In genomic region chr17:8152981-8153549, GRCh38 we compare ENCODE assay signal across 9 cellular contexts. TPM values are rescaled to one million over a fixed set of nuclear protein-coding genes. Genes with fewer than 3 reads are reported as not detected.
DNase-seq lines count a peak whose midpoint lies in the region; ATAC-seq and TF ChIP-seq lines count a peak whose summit lies in the region.
"Had no signal": no experiment of that assay in that cellular context is flagged by ENCODE, and none has a peak within 500 bp of the region (broad histone marks: within the 10 kb centered on the region; RNA-seq: fewer than 3 reads in every experiment).

No MANE protein-coding gene starts in this region.

- CTCF ChIA-PET in CD8-positive, alpha-beta memory T cell (lab: Charles Lee) = interaction anchor here (1.1 to 11.7 kb wide), 3 partner anchors 15 to 79 kb away, joined by 3 to 108 read pairs (median 23); partner anchors contain the start of gene ALOXE3

- ATAC-seq in GM18858 (IDR thresholded peaks at IDR 0.05; ENCODE audit: unreplicated experiment) = no peak

- no peaks in the 10 kb centered on the region for H3K27me3 ChIP-seq in CD8-positive, alpha-beta memory T cell (ENCODE audit: insufficient read depth, low read length, poor library complexity, severe bottlenecking)
- H3K27me3 ChIP-seq in OCI-LY1 (ENCODE audit: insufficient read depth, low read length) (no peaks in the 10 kb centered on the region), esophagus (ENCODE audit: control insufficient read depth in 1 of 2, insufficient read depth in 2 of 2, low read length in 2 of 2) (no peaks in the 10 kb centered on the region), parathyroid adenoma (ENCODE audit: control insufficient read depth, insufficient read depth, low read length) (no peaks in the 10 kb centered on the region)

- peaks cover 19 to 65% (median 33%) of the 10 kb centered on the region in 3 donors for H3K4me1 Mint-ChIP-seq in CD8-positive, alpha-beta memory T cell

- H3K79me2 ChIP-seq in OCI-LY1 (ENCODE audit: insufficient read depth, low read length) = no peaks in the 10 kb centered on the region
- peaks cover 48% of the 10 kb centered on the region for H3K79me2 ChIP-seq in parathyroid adenoma

- no peaks in the 10 kb centered on the region for H3F3A ChIP-seq in OCI-LY1 (ENCODE audit: insufficient read depth, low read length)

- peaks cover 61% of the 10 kb centered on the region for H3K4me1 ChIP-seq in CD8-positive, alpha-beta memory T cell (ENCODE audit: insufficient read depth, low read length)
- H3K4me1 ChIP-seq in OCI-LY1 (ENCODE audit: insufficient read depth, low read length, severe bottlenecking) = peaks cover 57% of the 10 kb centered on the region
- peaks cover 2 to 24% of the 10 kb centered on the region in 2 donors for H3K4me1 ChIP-seq in esophagus (ENCODE audit: control insufficient read depth in 2 of 2, insufficient read depth in 2 of 2, low read length in 1 of 2)
- peaks cover 30% of the 10 kb centered on the region for H3K4me1 ChIP-seq in parathyroid adenoma

- no peaks in the 10 kb centered on the region for H3K9me3 ChIP-seq in CD8-positive, alpha-beta memory T cell (ENCODE audit: low read length)
- no peaks in the 10 kb centered on the region for H3K9me3 ChIP-seq in OCI-LY1 (ENCODE audit: low read length)
- no peaks in the 10 kb centered on the region for H3K9me3 ChIP-seq in esophagus (ENCODE audit: control insufficient read depth in 2 of 2, insufficient read depth in 1 of 2, low read depth in 1 of 2, low read length in 1 of 2)
- H3K9me3 ChIP-seq in parathyroid adenoma (ENCODE audit: control insufficient read depth, low read length) = no peaks in the 10 kb centered on the region

- H3K9me3 Mint-ChIP-seq in CD8-positive, alpha-beta memory T cell = peaks cover 0 to 4% (median 0%) of the 10 kb centered on the region in 5 donors

- no peaks in the 10 kb centered on the region for H4K20me1 ChIP-seq in OCI-LY1 (ENCODE audit: insufficient read depth, low read length)

- peaks cover 28% of the 10 kb centered on the region for H3K36me3 ChIP-seq in CD8-positive, alpha-beta memory T cell (ENCODE audit: insufficient read depth, low read length)
- H3K36me3 ChIP-seq in OCI-LY1 (ENCODE audit: insufficient read depth, low read length) (peaks cover 15% of the 10 kb centered on the region), esophagus (ENCODE audit: control insufficient read depth in 2 of 2, insufficient read depth in 2 of 2, low read length in 1 of 2) (peaks cover 6 to 22% of the 10 kb centered on the region in 2 donors), parathyroid adenoma (ENCODE audit: control insufficient read depth, insufficient read depth, low read length) (no peaks in the 10 kb centered on the region)

- H3K36me3 Mint-ChIP-seq in CD8-positive, alpha-beta memory T cell = peaks cover 6 to 57% (median 7%) of the 10 kb centered on the region in 3 donors

- peak overlapping the region; percentile 100 for H3K27ac ChIP-seq in CD8-positive, alpha-beta memory T cell (ENCODE audit: low read depth, low read length)
- peak overlapping the region; percentile 63 for H3K27ac ChIP-seq in OCI-LY1 (ENCODE audit: low read depth, low read length, poor library complexity, severe bottlenecking)
- peak overlapping the region; percentile 100 for H3K27ac ChIP-seq in esophagus (ENCODE audit: low read depth in 2 of 2, low read length in 1 of 2)
- peak overlapping the region; percentile 100 for H3K27ac ChIP-seq in parathyroid adenoma

- DNase-seq in CD8-positive, alpha-beta memory T cell = peak in 2 of 5 donors; percentile 25 to 51
- DNase-seq in GM19240 (ENCODE audit: insufficient read length, low spot score) (no peak), NCI-H128 (lab: John Stamatoyannopoulos, UW; ENCODE audit: unreplicated experiment) (no peak), KBM-7 (no peak)

- in situ Hi-C loops in KBM-7 (cut with MboI; ENCODE audit: low pct_unique_long_range_greater_than_20kb, low sequenced_read_pairs) = no loop called here

- H3K4me3 ChIP-seq in CD8-positive, alpha-beta memory T cell (ENCODE audit: low read length) = peak overlapping the region; percentile 60
- H3K4me3 ChIP-seq in OCI-LY1 (ENCODE audit: low read depth, low read length, poor library complexity, severe bottlenecking) = peak overlapping the region; percentile 70
- H3K4me3 ChIP-seq in esophagus (ENCODE audit: low read depth in 1 of 2, low read length in 2 of 2) = peak overlapping the region; percentile 9 to 69
- peak overlapping the region; percentile 89 for H3K4me3 ChIP-seq in parathyroid adenoma (ENCODE audit: low read depth, low read length)

- no peaks in the 10 kb centered on the region for H3K9me2 ChIP-seq in OCI-LY1 (ENCODE audit: low read depth, low read length)

- peak overlapping the region in 1 of 8 donors; percentile 99 for H3K27ac Mint-ChIP-seq in CD8-positive, alpha-beta memory T cell

- POLR2A ChIA-PET in CD8-positive, alpha-beta memory T cell (lab: Charles Lee) = interaction anchor here (0.6 to 5.6 kb wide), 4 partner anchors 11 to 69 kb away, joined by 3 to 37 read pairs (median 18); no protein-coding TSS in a partner anchor

- H3K27me3 Mint-ChIP-seq in CD8-positive, alpha-beta memory T cell = peaks cover 0 to 20% of the 10 kb centered on the region in 2 donors

- no peak overlapping the region for H2AFZ ChIP-seq in OCI-LY1 (ENCODE audit: low read length)
- no peak overlapping the region for H2AFZ ChIP-seq in parathyroid adenoma

- WGBS in esophagus, 2 donors = 60 to 64% methylated on average over 9 of the region's 9 CpGs

- H3K9ac ChIP-seq in OCI-LY1 (ENCODE audit: low read length) (no peak overlapping the region; the same call in 1 of the 2 replicates), parathyroid adenoma (no peak overlapping the region)

- no peak for TF ChIP-seq CTCF in OCI-LY1 (IDR thresholded peaks at IDR 0.05; ENCODE audit: low read length)
- no peak for TF ChIP-seq CTCF in parathyroid adenoma (IDR thresholded peaks at IDR 0.05)

- peak overlapping the region in 2 of 7 donors; percentile 97 to 98 for H3K4me3 Mint-ChIP-seq in CD8-positive, alpha-beta memory T cell

- H3K4me2 ChIP-seq in OCI-LY1 (ENCODE audit: low read length) = peak overlapping the region; percentile 77
- H3K4me2 ChIP-seq in parathyroid adenoma (ENCODE audit: low read length) = peak overlapping the region; percentile 74

RNA-seq across cellular contexts. Expression of gene PER1, which starts 0.9 kb away (rescaled TPM):
- 10 to 100 TPM; 26.5 to 35.8 TPM for total RNA-seq in CD8-positive, alpha-beta memory T cell
- 12.1 TPM for polyA plus RNA-seq in CD8-positive, alpha-beta memory T cell
- polyA plus RNA-seq in esophagus = 10 to 100 TPM; 44.7 to 85.2 TPM

RNA-seq across cellular contexts. Expression of gene VAMP2, which starts 9.7 kb away (rescaled TPM):
- total RNA-seq in CD8-positive, alpha-beta memory T cell = 10 to 100 TPM; 38.3 to 41.0 TPM
- 98.3 TPM for polyA plus RNA-seq in CD8-positive, alpha-beta memory T cell
- polyA plus RNA-seq in esophagus = 10 to 100 TPM; 21.9 to 22.4 TPM

RNA-seq across cellular contexts. Expression of gene TMEM107, which starts 23.1 kb away (rescaled TPM):
- 10 to 100 TPM; 21.3 to 22.4 TPM for total RNA-seq in CD8-positive, alpha-beta memory T cell
- polyA plus RNA-seq in CD8-positive, alpha-beta memory T cell = 50.7 TPM
- 1 to 10 TPM; 5.6 to 8.9 TPM for polyA plus RNA-seq in esophagus

RNA-seq across cellular contexts. Expression of gene HES7, which starts 29.2 kb away (rescaled TPM):
- 1 to 10 TPM; 1.6 to 1.8 TPM for total RNA-seq in CD8-positive, alpha-beta memory T cell
- polyA plus RNA-seq in CD8-positive, alpha-beta memory T cell = not detected
- polyA plus RNA-seq in esophagus = under 1 TPM; 0.15 to 0.24 TPM
- polyA plus RNA-seq: naive thymus-derived CD8-positive, alpha-beta T cell had no signal

RNA-seq across cellular contexts. Expression of gene ALOXE3, which starts 34.8 kb away (rescaled TPM):
- total RNA-seq in CD8-positive, alpha-beta memory T cell = not detected
- not detected for polyA plus RNA-seq in CD8-positive, alpha-beta memory T cell
- polyA plus RNA-seq in esophagus = 1 to 10 TPM in 1 of 2 donors, under 1 TPM in 1; 0.43 to 1.7 TPM

Comparison
In these comparisons a context has a peak if more than half of its experiments do, and no peak if none do; other contexts are left out.
1. H3K4me3 ChIP-seq: peak in every context shown above with its lines; median percentile 89 in parathyroid adenoma; 70 in OCI-LY1; 60 in CD8-positive, alpha-beta memory T cell; 39 in esophagus.